15 cellular contexts compared by ENCODE assay signal in the genomic region with DNA sequence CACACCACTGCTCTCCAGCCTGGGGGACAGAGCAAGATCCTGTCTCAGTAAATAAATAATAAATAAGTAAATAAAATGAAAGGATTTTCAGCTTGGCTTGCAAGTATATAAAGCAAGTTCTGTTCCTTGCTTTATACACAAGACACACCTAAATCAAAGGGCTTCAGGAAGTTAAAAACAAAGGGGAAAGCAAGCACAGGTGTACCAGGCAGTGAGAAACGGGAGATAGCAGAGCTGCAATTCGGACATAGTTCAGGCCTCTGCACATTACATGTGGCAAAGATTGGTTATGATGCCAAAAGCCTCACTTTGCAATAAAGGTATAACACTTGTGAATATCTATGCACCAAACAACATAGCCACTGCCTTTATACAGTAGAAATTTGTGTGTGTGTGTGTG.
"Had no signal": no experiment of that assay in that cellular context is flagged by ENCODE, and none has a peak within 500 bp of the region (broad histone marks: within the 10 kb centered on the region; RNA-seq: fewer than 3 reads in every experiment).

No MANE protein-coding gene starts in this region.

- H3K4me2 ChIP-seq: neural progenitor cell had no signal

- H3K4me3 Mint-ChIP-seq: activated naive CD8-positive, alpha-beta T cell treated with anti-CD3 and anti-CD28 coated beads for 36 hours; activated T-cell treated with anti-CD3 and anti-CD28 coated beads, Interleukin-2, amount 50 U/mL, for 4 hours; neural progenitor cell had no signal

- DNase-seq: activated CD4-positive, alpha-beta T cell treated with anti-CD3 and anti-CD28 coated beads, Interleukin-2, amount 50 U/mL, for 48 hours; activated CD4-positive, CD25-positive, alpha-beta regulatory T cell treated with anti-CD3 and anti-CD28 coated beads, Interleukin-2, amount 50 U/mL, for 72 hours; activated effector memory CD4-positive, alpha-beta T cell treated with anti-CD3 and anti-CD28 coated beads, Interleukin-2, amount 50 U/mL, for 16 hours; activated naive CD8-positive, alpha-beta T cell treated with anti-CD3 and anti-CD28 coated beads for 36 hours; activated T-cell treated with anti-CD3 and anti-CD28 coated beads, Interleukin-2, amount 50 U/mL, for 4 hours; anterior cingulate cortex; cortex of kidney; effector CD4-positive, alpha-beta T cell; foreskin fibroblast; kidney glomerular epithelial cell; pancreas; stimulated activated CD4-positive, alpha-beta T cell treated with anti-CD3 and anti-CD28 coated beads, Interleukin-1b, Interleukin-23, amount 100 ng/mL, for 48 hours; SW 1271; thyroid gland had no signal

- H3K27ac ChIP-seq: neural progenitor cell, pancreas, thyroid gland had no signal

- H2AFZ ChIP-seq: neural progenitor cell had no signal

- H3K27ac Mint-ChIP-seq: neural progenitor cell had no signal

- H3K9ac ChIP-seq: neural progenitor cell had no signal

- H3K36me3 ChIP-seq: neural progenitor cell, pancreas, thyroid gland had no signal

- H3K9me3 ChIP-seq: pancreas, thyroid gland had no signal

- ATAC-seq: activated T-cell treated with anti-CD3 and anti-CD28 coated beads, Interleukin-2, amount 50 U/mL, for 4 hours; pancreas had no signal

- H3K27me3 ChIP-seq: neural progenitor cell, pancreas, thyroid gland had no signal

- H3K9me3 Mint-ChIP-seq: activated naive CD8-positive, alpha-beta T cell treated with anti-CD3 and anti-CD28 coated beads for 36 hours; activated T-cell treated with anti-CD3 and anti-CD28 coated beads, Interleukin-2, amount 50 U/mL, for 4 hours; neural progenitor cell had no signal

- H3K4me1 ChIP-seq: neural progenitor cell, pancreas, thyroid gland had no signal

- H3K27me3 Mint-ChIP-seq: activated naive CD8-positive, alpha-beta T cell treated with anti-CD3 and anti-CD28 coated beads for 36 hours had no signal

- H3K4me3 ChIP-seq: neural progenitor cell, pancreas, thyroid gland had no signal
